ENCODE assay signal across 15 cellular contexts in genomic region chr1:117017648-117018047, GRCh38.
DNase-seq lines count a peak whose midpoint lies in the region; ATAC-seq and TF ChIP-seq lines count a peak whose summit lies in the region.
"Had no signal": no experiment of that assay in that cellular context is flagged by ENCODE, and none has a peak within 500 bp of the region (broad histone marks: within the 10 kb centered on the region; RNA-seq: fewer than 3 reads in every experiment).

No MANE protein-coding gene starts in this region.

- peak; percentile 70 for ATAC-seq in GM21529 (IDR thresholded peaks at IDR 0.05; ENCODE audit: unreplicated experiment)
- no peak for ATAC-seq in GM18511 (IDR thresholded peaks at IDR 0.05; ENCODE audit: unreplicated experiment)

- DNase-seq in GM10248 (ENCODE audit: extremely low spot score) (peak; percentile 24), NCI-H2171 treated with DMSO at 0.1 percent for 48 hours (lab: John Stamatoyannopoulos, UW) (peak; percentile 92), cortex of kidney (lab: John Stamatoyannopoulos, UW) (no peak), NCI-H2227 (lab: John Stamatoyannopoulos, UW; ENCODE audit: unreplicated experiment) (no peak), NCI-H2081 treated with DMSO at 0.1 percent for 48 hours (lab: John Stamatoyannopoulos, UW) (no peak)
- DNase-seq: activated CD4-positive, alpha-beta T cell treated with anti-CD3 and anti-CD28 coated beads, Interleukin-2, amount 50 U/mL, for 4 hours; activated effector memory CD4-positive, alpha-beta T cell treated with Interleukin-2 at 50 U/mL for 16 hours; AML-193; immature natural killer cell; MM.1S; NCI-H2227 treated with DMSO at 0.1 percent for 48 hours; stimulated activated naive CD4-positive, alpha-beta T cell had no signal

- no peaks in the 10 kb centered on the region for H3K27me3 Mint-ChIP-seq in nephron (ENCODE audit: low read depth)

- H3K27ac Mint-ChIP-seq in nephron: peak overlapping the region in 2 of 3 experiments; percentile 64 to 67
- H3K27ac Mint-ChIP-seq: immature natural killer cell had no signal

- POLR2A ChIA-PET in GM10248 (lab: Yijun Ruan, JAX): no interaction called here

- CTCF ChIA-PET in GM10248 (lab: Yijun Ruan, JAX): interaction anchor here (0.8 to 1.4 kb wide), 2 partner anchors 83 to 443 kb away, joined by 3 read pairs; no protein-coding TSS in a partner anchor

- no peaks in the 10 kb centered on the region for H3K9me3 Mint-ChIP-seq in nephron
- H3K9me3 Mint-ChIP-seq: immature natural killer cell had no signal

- TF ChIP-seq CTCF in GM10248 (IDR thresholded peaks at IDR 0.05; ENCODE audit: control extremely low read depth, extremely low read depth, low read depth, missing control alignments) (no peak), nephron (IDR thresholded peaks at IDR 0.05; ENCODE audit: unreplicated experiment in 3 of 3) (no peak)

- H3K36me3 Mint-ChIP-seq in nephron (ENCODE audit: low read depth): peaks cover 17% of the 10 kb centered on the region
- H3K36me3 Mint-ChIP-seq: immature natural killer cell had no signal

- H3K4me3 Mint-ChIP-seq in nephron: peak overlapping the region in 1 of 3 experiments; percentile 9
- H3K4me3 Mint-ChIP-seq: immature natural killer cell had no signal

- H3K4me1 Mint-ChIP-seq in nephron: peaks cover 42% of the 10 kb centered on the region
- H3K4me1 Mint-ChIP-seq: immature natural killer cell had no signal

Comparison
In these comparisons a context has a peak if more than half of its experiments do, and no peak if none do; other contexts are left out.
1. DNase-seq: peak in GM10248 (single experiment) and NCI-H2171 treated with DMSO at 0.1 percent for 48 hours (single experiment); none in cortex of kidney (single experiment), NCI-H2227 (single experiment) and NCI-H2081 treated with DMSO at 0.1 percent for 48 hours (single experiment).